1 cellular context compared by ENCODE assay signal in the genomic region with DNA sequence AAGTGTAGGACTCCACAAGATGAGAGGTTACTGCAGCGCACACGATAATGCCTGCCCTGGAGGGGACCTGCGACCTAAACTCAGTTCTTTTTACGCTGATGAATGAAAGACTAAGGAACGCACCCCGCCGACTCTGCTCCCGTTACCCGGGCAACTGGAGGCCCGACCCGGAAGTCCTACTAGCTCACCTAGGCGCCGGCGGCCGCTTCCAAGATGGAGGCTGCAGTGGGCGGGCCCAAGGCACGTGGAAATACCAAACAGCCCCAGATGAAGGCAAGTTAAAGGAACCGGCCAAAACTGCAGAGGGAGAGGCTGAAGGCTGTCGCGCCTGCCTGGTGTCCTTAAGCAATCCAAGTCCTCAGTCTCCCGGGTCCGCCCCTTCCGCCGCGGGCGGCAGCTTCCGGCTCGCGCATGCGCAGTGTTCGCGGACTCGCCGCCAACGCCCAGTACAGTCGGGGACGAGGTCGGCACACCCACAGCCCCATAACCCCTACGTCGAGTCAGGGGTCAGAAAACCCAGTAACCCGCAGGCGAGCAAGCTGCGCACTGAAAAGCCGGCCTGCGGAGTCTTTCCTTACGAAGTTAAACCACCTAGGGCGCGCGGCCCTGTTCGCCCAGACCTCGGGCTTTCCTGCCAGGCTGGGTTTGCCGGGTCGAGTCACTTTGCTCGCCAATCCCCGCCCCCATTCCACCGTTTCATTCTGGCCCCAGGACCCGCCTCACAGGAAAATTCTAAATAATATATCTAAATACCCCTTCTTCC.
TF ChIP-seq lines count a peak whose summit lies in the region.

Gene SETD4 (minus strand): TSS at position 368 of the 763 bp plus-strand sequence. CDS start 1,638 bp downstream, outside the sequence.

TF ChIP-seq in WTC11, 78 proteins besides CTCF, POLR2A, EP300 and RAD21 (continued from another document):
- TF ChIP-seq, protein P1, sequence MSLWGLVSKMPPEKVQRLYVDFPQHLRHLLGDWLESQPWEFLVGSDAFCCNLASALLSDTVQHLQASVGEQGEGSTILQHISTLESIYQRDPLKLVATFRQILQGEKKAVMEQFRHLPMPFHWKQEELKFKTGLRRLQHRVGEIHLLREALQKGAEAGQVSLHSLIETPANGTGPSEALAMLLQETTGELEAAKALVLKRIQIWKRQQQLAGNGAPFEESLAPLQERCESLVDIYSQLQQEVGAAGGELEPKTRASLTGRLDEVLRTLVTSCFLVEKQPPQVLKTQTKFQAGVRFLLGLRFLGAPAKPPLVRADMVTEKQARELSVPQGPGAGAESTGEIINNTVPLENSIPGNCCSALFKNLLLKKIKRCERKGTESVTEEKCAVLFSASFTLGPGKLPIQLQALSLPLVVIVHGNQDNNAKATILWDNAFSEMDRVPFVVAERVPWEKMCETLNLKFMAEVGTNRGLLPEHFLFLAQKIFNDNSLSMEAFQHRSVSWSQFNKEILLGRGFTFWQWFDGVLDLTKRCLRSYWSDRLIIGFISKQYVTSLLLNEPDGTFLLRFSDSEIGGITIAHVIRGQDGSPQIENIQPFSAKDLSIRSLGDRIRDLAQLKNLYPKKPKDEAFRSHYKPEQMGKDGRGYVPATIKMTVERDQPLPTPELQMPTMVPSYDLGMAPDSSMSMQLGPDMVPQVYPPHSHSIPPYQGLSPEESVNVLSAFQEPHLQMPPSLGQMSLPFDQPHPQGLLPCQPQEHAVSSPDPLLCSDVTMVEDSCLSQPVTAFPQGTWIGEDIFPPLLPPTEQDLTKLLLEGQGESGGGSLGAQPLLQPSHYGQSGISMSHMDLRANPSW (CRISPR knock-in tag; conservative IDR thresholded peaks at IDR 0.05; ENCODE audit: low read depth): no peak
